ENCODE assay signal across 1 cellular context in the genomic region with DNA sequence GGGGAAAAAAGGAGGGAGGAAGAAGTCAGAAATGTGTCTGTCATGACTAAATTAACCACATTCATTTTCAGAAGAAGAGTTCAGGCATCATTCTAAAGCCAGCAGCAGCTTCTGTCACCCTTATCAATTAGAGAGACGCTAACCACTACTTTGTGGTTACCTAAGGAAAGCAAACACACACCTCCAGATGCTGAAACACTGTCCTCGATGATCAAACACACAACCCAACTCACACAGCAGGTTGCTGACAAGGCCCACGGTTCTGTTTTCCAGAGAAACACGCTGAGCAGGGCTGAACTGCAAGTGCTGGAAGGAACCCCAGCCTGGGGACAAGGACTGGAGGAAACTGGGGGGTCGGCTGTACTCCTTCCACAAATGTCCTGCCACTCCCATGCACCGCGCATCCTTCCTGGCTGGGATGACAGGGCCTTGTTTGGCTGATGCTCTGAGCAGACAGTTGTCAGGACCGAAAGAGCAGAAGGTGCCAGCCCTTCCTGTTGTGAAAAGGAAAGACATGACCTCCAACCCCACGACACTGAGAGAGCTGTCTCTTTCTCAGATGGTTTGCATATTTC.
TF ChIP-seq lines count a peak whose summit lies in the region.

No MANE protein-coding gene starts in this region.

TF ChIP-seq in GM12878, 131 proteins besides CTCF, POLR2A, EP300 and RAD21 (continued from another document):
- TF ChIP-seq, protein P1, sequence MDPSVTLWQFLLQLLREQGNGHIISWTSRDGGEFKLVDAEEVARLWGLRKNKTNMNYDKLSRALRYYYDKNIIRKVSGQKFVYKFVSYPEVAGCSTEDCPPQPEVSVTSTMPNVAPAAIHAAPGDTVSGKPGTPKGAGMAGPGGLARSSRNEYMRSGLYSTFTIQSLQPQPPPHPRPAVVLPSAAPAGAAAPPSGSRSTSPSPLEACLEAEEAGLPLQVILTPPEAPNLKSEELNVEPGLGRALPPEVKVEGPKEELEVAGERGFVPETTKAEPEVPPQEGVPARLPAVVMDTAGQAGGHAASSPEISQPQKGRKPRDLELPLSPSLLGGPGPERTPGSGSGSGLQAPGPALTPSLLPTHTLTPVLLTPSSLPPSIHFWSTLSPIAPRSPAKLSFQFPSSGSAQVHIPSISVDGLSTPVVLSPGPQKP (IDR thresholded peaks at IDR 0.05; ENCODE audit: low read depth, low read length): no peak
- no peak for TF ChIP-seq FOS (IDR thresholded peaks at IDR 0.05; ENCODE audit: borderline replicate concordance, extremely low read depth, insufficient read length)
- no peak for TF ChIP-seq SREBF1 (IDR thresholded peaks at IDR 0.05; ENCODE audit: low read length)
- TF ChIP-seq SMARCA5 (IDR thresholded peaks at IDR 0.05): 0 out of 2 replicates have a peak, but pooled peaks have one; percentile 24
- no peak for TF ChIP-seq CEBPB (IDR thresholded peaks at IDR 0.05; ENCODE audit: borderline replicate concordance in 1 of 2, low read depth in 2 of 2, low read length in 2 of 2)
- TF ChIP-seq BMI1 (IDR thresholded peaks at IDR 0.05; ENCODE audit: borderline replicate concordance): 0 out of 2 replicates have a peak, but pooled peaks have one; percentile 29
- TF ChIP-seq, protein P2, sequence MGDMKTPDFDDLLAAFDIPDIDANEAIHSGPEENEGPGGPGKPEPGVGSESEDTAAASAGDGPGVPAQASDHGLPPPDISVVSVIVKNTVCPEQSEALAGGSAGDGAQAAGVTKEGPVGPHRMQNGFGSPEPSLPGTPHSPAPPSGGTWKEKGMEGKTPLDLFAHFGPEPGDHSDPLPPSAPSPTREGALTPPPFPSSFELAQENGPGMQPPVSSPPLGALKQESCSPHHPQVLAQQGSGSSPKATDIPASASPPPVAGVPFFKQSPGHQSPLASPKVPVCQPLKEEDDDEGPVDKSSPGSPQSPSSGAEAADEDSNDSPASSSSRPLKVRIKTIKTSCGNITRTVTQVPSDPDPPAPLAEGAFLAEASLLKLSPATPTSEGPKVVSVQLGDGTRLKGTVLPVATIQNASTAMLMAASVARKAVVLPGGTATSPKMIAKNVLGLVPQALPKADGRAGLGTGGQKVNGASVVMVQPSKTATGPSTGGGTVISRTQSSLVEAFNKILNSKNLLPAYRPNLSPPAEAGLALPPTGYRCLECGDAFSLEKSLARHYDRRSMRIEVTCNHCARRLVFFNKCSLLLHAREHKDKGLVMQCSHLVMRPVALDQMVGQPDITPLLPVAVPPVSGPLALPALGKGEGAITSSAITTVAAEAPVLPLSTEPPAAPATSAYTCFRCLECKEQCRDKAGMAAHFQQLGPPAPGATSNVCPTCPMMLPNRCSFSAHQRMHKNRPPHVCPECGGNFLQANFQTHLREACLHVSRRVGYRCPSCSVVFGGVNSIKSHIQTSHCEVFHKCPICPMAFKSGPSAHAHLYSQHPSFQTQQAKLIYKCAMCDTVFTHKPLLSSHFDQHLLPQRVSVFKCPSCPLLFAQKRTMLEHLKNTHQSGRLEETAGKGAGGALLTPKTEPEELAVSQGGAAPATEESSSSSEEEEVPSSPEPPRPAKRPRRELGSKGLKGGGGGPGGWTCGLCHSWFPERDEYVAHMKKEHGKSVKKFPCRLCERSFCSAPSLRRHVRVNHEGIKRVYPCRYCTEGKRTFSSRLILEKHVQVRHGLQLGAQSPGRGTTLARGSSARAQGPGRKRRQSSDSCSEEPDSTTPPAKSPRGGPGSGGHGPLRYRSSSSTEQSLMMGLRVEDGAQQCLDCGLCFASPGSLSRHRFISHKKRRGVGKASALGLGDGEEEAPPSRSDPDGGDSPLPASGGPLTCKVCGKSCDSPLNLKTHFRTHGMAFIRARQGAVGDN (IDR thresholded peaks at IDR 0.05): peak; percentile 69; the same call in 1 of the 2 replicates
- peak in 1 of 2 experiments; percentile 48; a peak in 1 of 4 replicates for TF ChIP-seq BHLHE40 (IDR thresholded peaks at IDR 0.05; ENCODE audit: borderline replicate concordance in 1 of 2, low read depth in 2 of 2, low read length in 1 of 2)
- TF ChIP-seq NR2C1 (IDR thresholded peaks at IDR 0.05): 0 out of 2 replicates have a peak, but pooled peaks have one; percentile 52
- TF ChIP-seq, protein P3, sequence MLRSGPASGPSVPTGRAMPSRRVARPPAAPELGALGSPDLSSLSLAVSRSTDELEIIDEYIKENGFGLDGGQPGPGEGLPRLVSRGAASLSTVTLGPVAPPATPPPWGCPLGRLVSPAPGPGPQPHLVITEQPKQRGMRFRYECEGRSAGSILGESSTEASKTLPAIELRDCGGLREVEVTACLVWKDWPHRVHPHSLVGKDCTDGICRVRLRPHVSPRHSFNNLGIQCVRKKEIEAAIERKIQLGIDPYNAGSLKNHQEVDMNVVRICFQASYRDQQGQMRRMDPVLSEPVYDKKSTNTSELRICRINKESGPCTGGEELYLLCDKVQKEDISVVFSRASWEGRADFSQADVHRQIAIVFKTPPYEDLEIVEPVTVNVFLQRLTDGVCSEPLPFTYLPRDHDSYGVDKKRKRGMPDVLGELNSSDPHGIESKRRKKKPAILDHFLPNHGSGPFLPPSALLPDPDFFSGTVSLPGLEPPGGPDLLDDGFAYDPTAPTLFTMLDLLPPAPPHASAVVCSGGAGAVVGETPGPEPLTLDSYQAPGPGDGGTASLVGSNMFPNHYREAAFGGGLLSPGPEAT (IDR thresholded peaks at IDR 0.05; ENCODE audit: low read depth): 0 out of 2 replicates have a peak, but pooled peaks have one; percentile 49
- peak; percentile 77 for TF ChIP-seq MTA2 (IDR thresholded peaks at IDR 0.05; ENCODE audit: low read depth)
- TF ChIP-seq ATF7 (IDR thresholded peaks at IDR 0.05; ENCODE audit: low read depth): no peak; the same call in 1 of the 2 replicates
- TF ChIP-seq CREM (IDR thresholded peaks at IDR 0.05; ENCODE audit: low read depth): no peak
- TF ChIP-seq PAX5 (IDR thresholded peaks at IDR 0.05; ENCODE audit: borderline replicate concordance, low read depth, low read length): no peak
- no peak for TF ChIP-seq NFXL1 (IDR thresholded peaks at IDR 0.05; ENCODE audit: borderline replicate concordance)
- peak; percentile 57 to 77 for TF ChIP-seq IKZF2 (IDR thresholded peaks at IDR 0.05)
- TF ChIP-seq, protein P4, sequence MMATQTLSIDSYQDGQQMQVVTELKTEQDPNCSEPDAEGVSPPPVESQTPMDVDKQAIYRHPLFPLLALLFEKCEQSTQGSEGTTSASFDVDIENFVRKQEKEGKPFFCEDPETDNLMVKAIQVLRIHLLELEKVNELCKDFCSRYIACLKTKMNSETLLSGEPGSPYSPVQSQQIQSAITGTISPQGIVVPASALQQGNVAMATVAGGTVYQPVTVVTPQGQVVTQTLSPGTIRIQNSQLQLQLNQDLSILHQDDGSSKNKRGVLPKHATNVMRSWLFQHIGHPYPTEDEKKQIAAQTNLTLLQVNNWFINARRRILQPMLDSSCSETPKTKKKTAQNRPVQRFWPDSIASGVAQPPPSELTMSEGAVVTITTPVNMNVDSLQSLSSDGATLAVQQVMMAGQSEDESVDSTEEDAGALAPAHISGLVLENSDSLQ (IDR thresholded peaks at IDR 0.05): peak; percentile 70
- peak; percentile 50; the same call in 1 of the 2 replicates for TF ChIP-seq NR2F1 (conservative IDR thresholded peaks at IDR 0.05)
